ENCODE assay signal across 28 cellular contexts in genomic region chr1:11107541-11107940, GRCh38.
"Had no signal": no experiment of that assay in that cellular context is flagged by ENCODE, and none has a peak within 500 bp of the region (broad histone marks: within the 10 kb centered on the region; RNA-seq: fewer than 3 reads in every experiment).

No MANE protein-coding gene starts in this region.

- H3K27me3 ChIP-seq: Peyer's patch, SJSA1 had no signal

- H3K4me2 ChIP-seq: SK-N-SH had no signal

- FAIRE-seq: TTC549 had no signal

- H3K4me1 ChIP-seq: Peyer's patch, SJSA1 had no signal

- DNase-seq: activated CD4-positive, alpha-beta T cell treated with anti-CD3 and anti-CD28 coated beads for 36 hours; activated CD4-positive, alpha-beta T cell treated with anti-CD3 and anti-CD28 coated beads, Interleukin-2, amount 10 ng/mL, durations not matched to agents 7 days and 5 days; activated CD4-positive, alpha-beta T cell treated with anti-CD3 and anti-CD28 coated beads, Interleukin-2, amount 50 U/mL, for 48 hours; activated CD8-positive, alpha-beta T cell treated with anti-CD3 and anti-CD28 coated beads, Interleukin-2, amount 10 ng/mL, durations not matched to agents 7 days and 5 days; activated naive CD4-positive, alpha-beta T cell treated with anti-CD3 and anti-CD28 coated beads, Interleukin-2, amount 50 U/mL, for 16 hours; anterior cingulate cortex; cerebellar nuclear complex; NCI-H1105; NCI-H1417 treated with DMSO at 0.1 percent for 48 hours; NCI-H187 treated with DMSO at 0.1 percent for 48 hours; NCI-H2081 treated with DMSO at 0.1 percent for 48 hours; NCI-H2171; NCI-H510A; NCI-H526; NCI-H748 treated with DMSO at 0.1 percent for 48 hours; NK-92 treated with Interleukin-12 subunit alpha and Interleukin-12 subunit beta, amount 100 ng/mL, for 24 hours; PC-3; Peyer's patch; RPMI8226; SHP77 treated with DMSO at 0.1 percent for 48 hours; SK-N-SH had no signal

- H3K4me3 ChIP-seq: Peyer's patch, SJSA1 had no signal

- H3K27ac Mint-ChIP-seq: activated CD4-positive, alpha-beta T cell treated with anti-CD3 and anti-CD28 coated beads for 36 hours; activated CD4-positive, alpha-beta T cell treated with anti-CD3 and anti-CD28 coated beads, Interleukin-2, amount 10 ng/mL, durations not matched to agents 7 days and 5 days; activated CD8-positive, alpha-beta T cell treated with anti-CD3 and anti-CD28 coated beads, Interleukin-2, amount 10 ng/mL, durations not matched to agents 7 days and 5 days; activated T-helper 2 cell treated with anti-CD3 and anti-CD28 coated beads, Interferon-gamma antibody, Interleukin-2, Interleukin-4, amounts not matched to agents 10 μg/mL and 5 μg/mL and 100 μg/mL, durations not matched to agents 14 hours and 24 hours and 36 hours; T-helper 1 cell treated with Interleukin-12 subunit alpha and Interleukin-12 subunit beta and Interleukin-4 antibody, amounts not matched to agents 30 μg/mL and 1 μg/mL, for 36 hours; T-helper 2 cell treated with Interferon-gamma antibody and Interleukin-4, amounts not matched to agents 5 μg/mL and 100 μg/mL, for 36 hours had no signal

- H3K27ac ChIP-seq: Peyer's patch, SJSA1 had no signal

- H3K9ac ChIP-seq: SK-N-SH had no signal

- H3K9me3 Mint-ChIP-seq: activated CD4-positive, alpha-beta T cell treated with anti-CD3 and anti-CD28 coated beads, Interleukin-2, amount 10 ng/mL, durations not matched to agents 7 days and 5 days; activated T-helper 2 cell treated with anti-CD3 and anti-CD28 coated beads, Interferon-gamma antibody, Interleukin-2, Interleukin-4, amounts not matched to agents 10 μg/mL and 5 μg/mL and 100 μg/mL, durations not matched to agents 14 hours and 24 hours and 36 hours; brain; T-helper 1 cell treated with Interleukin-12 subunit alpha and Interleukin-12 subunit beta and Interleukin-4 antibody, amounts not matched to agents 30 μg/mL and 1 μg/mL, for 36 hours; T-helper 2 cell treated with Interferon-gamma antibody and Interleukin-4, amounts not matched to agents 5 μg/mL and 100 μg/mL, for 36 hours had no signal

- H3K9me3 ChIP-seq: Peyer's patch, SJSA1, SK-N-SH had no signal

- H3K27me3 Mint-ChIP-seq: activated CD4-positive, alpha-beta T cell treated with anti-CD3 and anti-CD28 coated beads for 36 hours; activated CD4-positive, alpha-beta T cell treated with anti-CD3 and anti-CD28 coated beads, Interleukin-2, amount 10 ng/mL, durations not matched to agents 7 days and 5 days; brain had no signal

- ATAC-seq: activated CD4-positive, alpha-beta T cell treated with anti-CD3 and anti-CD28 coated beads for 36 hours; activated CD4-positive, CD25-positive, alpha-beta regulatory T cell treated with anti-CD3 and anti-CD28 coated beads, Interleukin-2, amount 50 U/mL, for 24 hours; activated CD8-positive, alpha-beta T cell treated with anti-CD3 and anti-CD28 coated beads, Interleukin-2, amount 10 ng/mL, durations not matched to agents 7 days and 5 days; PC-3 had no signal

- H3K4me3 Mint-ChIP-seq: activated CD4-positive, alpha-beta T cell treated with anti-CD3 and anti-CD28 coated beads for 36 hours; activated CD4-positive, alpha-beta T cell treated with anti-CD3 and anti-CD28 coated beads, Interleukin-2, amount 10 ng/mL, durations not matched to agents 7 days and 5 days; activated CD8-positive, alpha-beta T cell treated with anti-CD3 and anti-CD28 coated beads, Interleukin-2, amount 10 ng/mL, durations not matched to agents 7 days and 5 days; brain; T-helper 1 cell treated with Interleukin-12 subunit alpha and Interleukin-12 subunit beta and Interleukin-4 antibody, amounts not matched to agents 30 μg/mL and 1 μg/mL, for 36 hours; T-helper 2 cell treated with Interferon-gamma antibody and Interleukin-4, amounts not matched to agents 5 μg/mL and 100 μg/mL, for 36 hours had no signal

- H3K4me1 Mint-ChIP-seq: activated CD4-positive, alpha-beta T cell treated with anti-CD3 and anti-CD28 coated beads for 36 hours; activated CD4-positive, alpha-beta T cell treated with anti-CD3 and anti-CD28 coated beads, Interleukin-2, amount 10 ng/mL, durations not matched to agents 7 days and 5 days; brain had no signal
